In genomic region chr2:175750195-175750594, GRCh38 we compare ENCODE assay signal across 23 cellular contexts.
"Had no signal": no experiment of that assay in that cellular context is flagged by ENCODE, and none has a peak within 500 bp of the region (broad histone marks: within the 10 kb centered on the region; RNA-seq: fewer than 3 reads in every experiment).

No MANE protein-coding gene starts in this region.

- FAIRE-seq: endometrium, frontal cortex, islet of Langerhans, keratinocyte had no signal

- H3K9me3 ChIP-seq: colonic mucosa, esophagus squamous epithelium, gastroesophageal sphincter, heart left ventricle, left lung, lower lobe of right lung, mucosa of descending colon had no signal

- H3K4me3 ChIP-seq: colonic mucosa, esophagus squamous epithelium, gastroesophageal sphincter, heart left ventricle, left lung, lower lobe of right lung, mucosa of descending colon had no signal

- H3K4me1 ChIP-seq: colonic mucosa, esophagus squamous epithelium, gastroesophageal sphincter, heart left ventricle, left lung, lower lobe of right lung had no signal

- H3K36me3 ChIP-seq: colonic mucosa, esophagus squamous epithelium, gastroesophageal sphincter, heart left ventricle, left lung, lower lobe of right lung had no signal

- DNase-seq: colonic mucosa; cortex of kidney; effector CD8-positive, alpha-beta T cell; effector memory CD8-positive, alpha-beta T cell; endodermal cell; erythroblast; esophagus squamous epithelium; foreskin fibroblast; heart left ventricle; hippocampal formation; left cardiac atrium; left lung; left ventricle myocardium superior; lower lobe of right lung; mesenchymal stem cell; mucosa of descending colon had no signal

- H3K27me3 ChIP-seq: colonic mucosa, esophagus squamous epithelium, gastroesophageal sphincter, heart left ventricle, left lung had no signal

- H3K27ac ChIP-seq: colonic mucosa, epithelial cell of prostate, esophagus squamous epithelium, gastroesophageal sphincter, heart left ventricle, left lung, lower lobe of right lung had no signal

- ATAC-seq: effector memory CD8-positive, alpha-beta T cell; esophagus mucosa; gastroesophageal sphincter; heart left ventricle; left cardiac atrium; left lung; left ventricle myocardium superior; lower lobe of right lung; mucosa of descending colon had no signal
